1 cellular context compared by ENCODE assay signal in genomic region chr11:64856382-64857227, GRCh38.
TF ChIP-seq lines count a peak whose summit lies in the region.

No MANE protein-coding gene starts in this region.

TF ChIP-seq in IMR-90, 13 proteins besides CTCF, POLR2A, EP300 and RAD21 (continued from another document):
- TF ChIP-seq FOS (IDR thresholded peaks at IDR 0.05; ENCODE audit: low read depth, low read length) (peak; percentile 82), CHD1 (IDR thresholded peaks at IDR 0.05; ENCODE audit: low read depth, low read length) (no peak), NFE2L2 (IDR thresholded peaks at IDR 0.05; ENCODE audit: low read depth, low read length) (no peak), SMC3 (IDR thresholded peaks at IDR 0.05; ENCODE audit: low read depth, low read length) (0 out of 2 replicates have a peak, but pooled peaks have one; percentile 14), RCOR1 (IDR thresholded peaks at IDR 0.05; ENCODE audit: insufficient replicate concordance, low read length) (no peak), CEBPB (IDR thresholded peaks at IDR 0.05; ENCODE audit: low read depth, low read length) (peak; percentile 97), USF2 (IDR thresholded peaks at IDR 0.05; ENCODE audit: low read depth, low read length) (peak; percentile 32; the same call in 1 of the 2 replicates)
